In genomic region chr6:81969011-81969410, GRCh38 we compare ENCODE assay signal across 28 cellular contexts.
"Had no signal": no experiment of that assay in that cellular context is flagged by ENCODE, and none has a peak within 500 bp of the region (broad histone marks: within the 10 kb centered on the region; RNA-seq: fewer than 3 reads in every experiment).

No MANE protein-coding gene starts in this region.

- H3K27me3 ChIP-seq: hepatocyte, left lung, pancreas, thyroid gland, upper lobe of right lung had no signal

- ATAC-seq: activated CD8-positive, alpha-beta memory T cell treated with anti-CD3 and anti-CD28 coated beads, Interleukin-2, amount 10 ng/mL, durations not matched to agents 7 days and 5 days; activated CD8-positive, alpha-beta T cell treated with anti-CD3 and anti-CD28 coated beads for 36 hours; activated naive CD4-positive, alpha-beta T cell treated with anti-CD3 and anti-CD28 coated beads, Interleukin-2, amount 50 U/mL, for 72 hours; effector memory CD8-positive, alpha-beta T cell; esophagus mucosa; left lung; natural killer cell; pancreas; right cardiac atrium; upper lobe of right lung had no signal

- H3K27ac Mint-ChIP-seq: activated CD4-positive, alpha-beta T cell treated with anti-CD3 and anti-CD28 coated beads, Interleukin-2, amount 10 ng/mL, durations not matched to agents 7 days and 5 days; activated CD8-positive, alpha-beta memory T cell treated with anti-CD3 and anti-CD28 coated beads, Interleukin-2, amount 10 ng/mL, durations not matched to agents 7 days and 5 days; activated CD8-positive, alpha-beta T cell treated with anti-CD3 and anti-CD28 coated beads for 36 hours; activated naive CD4-positive, alpha-beta T cell treated with anti-CD3 and anti-CD28 coated beads, Interleukin-2, amount 50 U/mL, for 72 hours; activated T-helper 1 cell treated with anti-CD3 and anti-CD28 coated beads, Interleukin-12 subunit alpha, Interleukin-12 subunit beta, Interleukin-2, Interleukin-4 antibody, amounts not matched to agents 30 ng/mL and 10 ng/mL and 1 ng/mL, durations not matched to agents 14 hours and 24 hours and 36 hours; brain; effector memory CD8-positive, alpha-beta T cell; immature natural killer cell; natural killer cell; stimulated activated naive CD8-positive, alpha-beta T cell treated with anti-CD3 and anti-CD28 coated beads, Interleukin-15, Interleukin-2, amounts not matched to agents 100 ng/mL and 50 ng/mL, for 24 hours; T-helper 2 cell treated with Interferon-gamma antibody and Interleukin-4, amounts not matched to agents 5 μg/mL and 100 μg/mL, for 36 hours had no signal

- H3K9me3 ChIP-seq: pancreas, thyroid gland, upper lobe of right lung had no signal

- H3K4me1 Mint-ChIP-seq: activated CD4-positive, alpha-beta T cell treated with anti-CD3 and anti-CD28 coated beads, Interleukin-2, amount 10 ng/mL, durations not matched to agents 7 days and 5 days; activated CD8-positive, alpha-beta memory T cell treated with anti-CD3 and anti-CD28 coated beads, Interleukin-2, amount 10 ng/mL, durations not matched to agents 7 days and 5 days; brain; central memory CD8-positive, alpha-beta T cell; immature natural killer cell; natural killer cell had no signal

- H3K36me3 ChIP-seq: left lung, pancreas, thyroid gland, upper lobe of right lung, WERI-Rb-1 had no signal

- H3K9me3 Mint-ChIP-seq: activated CD4-positive, alpha-beta T cell treated with anti-CD3 and anti-CD28 coated beads, Interleukin-2, amount 10 ng/mL, durations not matched to agents 7 days and 5 days had no signal

- H3K27me3 Mint-ChIP-seq: activated CD4-positive, alpha-beta T cell treated with anti-CD3 and anti-CD28 coated beads, Interleukin-2, amount 10 ng/mL, durations not matched to agents 7 days and 5 days; activated CD8-positive, alpha-beta memory T cell treated with anti-CD3 and anti-CD28 coated beads, Interleukin-2, amount 10 ng/mL, durations not matched to agents 7 days and 5 days; activated CD8-positive, alpha-beta T cell treated with anti-CD3 and anti-CD28 coated beads for 36 hours; brain; central memory CD8-positive, alpha-beta T cell; effector memory CD8-positive, alpha-beta T cell; stimulated activated naive CD8-positive, alpha-beta T cell treated with anti-CD3 and anti-CD28 coated beads, Interleukin-15, Interleukin-2, amounts not matched to agents 100 ng/mL and 50 ng/mL, for 24 hours had no signal

- H3K79me2 ChIP-seq: hepatocyte had no signal

- DNase-seq: activated CD4-positive, alpha-beta T cell treated with anti-CD3 and anti-CD28 coated beads, Interleukin-2, amount 10 ng/mL, durations not matched to agents 7 days and 5 days; activated CD4-positive, CD25-positive, alpha-beta regulatory T cell treated with anti-CD3 and anti-CD28 coated beads, Interleukin-2, amount 50 U/mL, for 72 hours; activated CD8-positive, alpha-beta memory T cell treated with anti-CD3 and anti-CD28 coated beads, Interleukin-2, amount 10 ng/mL, durations not matched to agents 7 days and 5 days; activated CD8-positive, alpha-beta T cell treated with anti-CD3 and anti-CD28 coated beads for 36 hours; activated gamma-delta T cell treated with Interleukin-2 at 50 U/mL for 16 hours; aorta; effector memory CD8-positive, alpha-beta T cell; foreskin melanocyte; immature natural killer cell; kidney glomerular epithelial cell; natural killer cell; stimulated activated CD4-positive, alpha-beta T cell treated with anti-CD3 and anti-CD28 coated beads, Interleukin-4, amount 100 ng/mL, for 24 hours; substantia nigra; thyroid gland; upper lobe of right lung; WERI-Rb-1 had no signal

- H2AFZ ChIP-seq: hepatocyte had no signal

- H3K4me3 ChIP-seq: hepatocyte, left lung, lung, pancreas, thyroid gland, upper lobe of right lung had no signal

- H3K36me3 Mint-ChIP-seq: activated CD8-positive, alpha-beta memory T cell treated with anti-CD3 and anti-CD28 coated beads, Interleukin-2, amount 10 ng/mL, durations not matched to agents 7 days and 5 days; brain; natural killer cell had no signal

- H3K27ac ChIP-seq: hepatocyte, pancreas, thyroid gland, upper lobe of right lung had no signal

- H3K4me1 ChIP-seq: left lung, pancreas, thyroid gland, upper lobe of right lung had no signal

- H3K4me3 Mint-ChIP-seq: activated CD4-positive, alpha-beta T cell treated with anti-CD3 and anti-CD28 coated beads, Interleukin-2, amount 10 ng/mL, durations not matched to agents 7 days and 5 days; activated CD8-positive, alpha-beta memory T cell treated with anti-CD3 and anti-CD28 coated beads, Interleukin-2, amount 10 ng/mL, durations not matched to agents 7 days and 5 days; activated CD8-positive, alpha-beta T cell treated with anti-CD3 and anti-CD28 coated beads for 36 hours; activated T-helper 1 cell treated with anti-CD3 and anti-CD28 coated beads, Interleukin-12 subunit alpha, Interleukin-12 subunit beta, Interleukin-2, Interleukin-4 antibody, amounts not matched to agents 30 ng/mL and 10 ng/mL and 1 ng/mL, durations not matched to agents 14 hours and 24 hours and 36 hours; brain; central memory CD8-positive, alpha-beta T cell; effector memory CD8-positive, alpha-beta T cell; immature natural killer cell; natural killer cell; stimulated activated naive CD8-positive, alpha-beta T cell treated with anti-CD3 and anti-CD28 coated beads, Interleukin-15, Interleukin-2, amounts not matched to agents 100 ng/mL and 50 ng/mL, for 24 hours; T-helper 2 cell treated with Interferon-gamma antibody and Interleukin-4, amounts not matched to agents 5 μg/mL and 100 μg/mL, for 36 hours had no signal

- H3K4me2 ChIP-seq: hepatocyte had no signal
